Comparison of ENCODE assay signal across 10 cellular contexts in the genomic region with DNA sequence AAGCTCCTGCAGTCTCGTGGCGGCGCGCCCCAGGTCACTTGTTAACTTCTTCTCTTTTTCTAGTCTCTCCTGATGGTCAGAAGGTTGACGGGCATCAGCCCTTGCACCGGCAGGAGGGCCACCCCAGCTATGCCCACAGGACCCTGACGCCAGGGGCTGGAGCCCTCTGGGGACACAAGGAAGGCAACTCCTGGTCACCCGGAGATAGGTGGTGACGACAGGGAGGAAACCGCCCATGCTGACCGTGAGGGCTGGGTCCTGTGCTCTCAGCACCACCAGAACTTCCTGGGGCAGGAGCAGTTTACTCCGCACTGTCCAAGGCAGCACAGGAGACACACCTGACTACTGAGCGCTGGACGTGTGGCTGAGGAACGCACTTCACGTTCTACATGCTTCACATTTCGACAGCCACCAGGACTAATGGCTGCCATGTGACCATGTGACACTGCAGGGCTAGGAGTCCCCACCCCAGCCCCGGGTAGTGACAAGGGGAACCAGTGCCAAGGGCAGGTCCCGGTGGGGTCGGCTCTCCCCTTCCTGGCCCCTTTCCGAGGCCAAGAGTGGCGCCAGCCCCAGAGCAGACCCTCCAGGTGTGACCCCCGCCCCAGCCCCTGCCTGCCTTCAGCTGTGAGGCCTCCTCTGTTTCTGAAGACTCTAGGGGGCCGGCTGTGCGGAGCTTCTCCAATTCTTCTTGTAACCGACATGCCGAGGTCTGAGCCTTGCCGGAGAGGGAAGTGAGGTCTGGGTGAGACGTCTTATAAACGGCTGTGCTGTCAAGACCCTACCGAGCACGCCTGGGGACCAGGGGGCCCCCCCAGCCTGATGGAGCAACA. TPM values are rescaled to one million over a fixed set of nuclear protein-coding genes. Genes with fewer than 3 reads are reported as not detected.
A peak's percentile ranks its signal among the peaks of the same experiment; 100 is the strongest.
DNase-seq lines count a peak whose midpoint lies in the region; ATAC-seq and TF ChIP-seq lines count a peak whose summit lies in the region.
"Had no signal": no experiment of that assay in that cellular context is flagged by ENCODE, and none has a peak within 500 bp of the region (broad histone marks: within the 10 kb centered on the region; RNA-seq: fewer than 3 reads in every experiment).

No MANE protein-coding gene starts in this region.

- no peak overlapping the region for H3K27ac Mint-ChIP-seq in activated CD8-positive, alpha-beta memory T cell treated with anti-CD3 and anti-CD28 coated beads, Interleukin-2, amount 10 ng/mL, durations not matched to agents 7 days and 5 days
- H3K27ac Mint-ChIP-seq in mesothelial cell of epicardium, result peak overlapping the region; percentile 47
- H3K27ac Mint-ChIP-seq in stimulated activated naive CD8-positive, alpha-beta T cell treated with anti-CD3 and anti-CD28 coated beads, Interleukin-15, amount 100 ng/mL, for 72 hours, result no peak overlapping the region
- H3K27ac Mint-ChIP-seq: activated naive CD8-positive, alpha-beta T cell treated with anti-CD3 and anti-CD28 coated beads, Interleukin-2, amount 50 U/mL, for 24 hours had no signal

- peaks cover 22% of the 10 kb centered on the region for H3K4me1 ChIP-seq in colonic mucosa
- H3K4me1 ChIP-seq in upper lobe of left lung, result peaks cover 30 to 53% (median 34%) of the 10 kb centered on the region in 4 donors

- H3K9me3 ChIP-seq in colonic mucosa (no peaks in the 10 kb centered on the region), upper lobe of left lung (no peaks in the 10 kb centered on the region)

- H3K36me3 ChIP-seq in colonic mucosa, result peaks cover 13% of the 10 kb centered on the region
- peaks cover 0 to 84% (median 52%) of the 10 kb centered on the region in 4 donors for H3K36me3 ChIP-seq in upper lobe of left lung

- CTCF ChIA-PET in activated CD8-positive, alpha-beta memory T cell treated with anti-CD3 and anti-CD28 coated beads, Interleukin-2, amount 10 ng/mL, durations not matched to agents 7 days and 5 days (lab: Charles Lee), result interaction anchor here (1.2 to 5.3 kb wide), 3 partner anchors 79 to 110 kb away, joined by 3 to 49 read pairs (median 31); no protein-coding TSS in a partner anchor

- H3K27me3 Mint-ChIP-seq in activated CD8-positive, alpha-beta memory T cell treated with anti-CD3 and anti-CD28 coated beads, Interleukin-2, amount 10 ng/mL, durations not matched to agents 7 days and 5 days, result no peaks in the 10 kb centered on the region
- H3K27me3 Mint-ChIP-seq in mesothelial cell of epicardium (ENCODE audit: low read depth), result no peaks in the 10 kb centered on the region
- H3K27me3 Mint-ChIP-seq in stimulated activated naive CD8-positive, alpha-beta T cell treated with anti-CD3 and anti-CD28 coated beads, Interleukin-15, amount 100 ng/mL, for 72 hours, result no peaks in the 10 kb centered on the region
- H3K27me3 Mint-ChIP-seq: activated naive CD8-positive, alpha-beta T cell treated with anti-CD3 and anti-CD28 coated beads, Interleukin-2, amount 50 U/mL, for 24 hours had no signal

- intact Hi-C loops in colonic mucosa (cut with DNase I), result loop anchor here (5.0 kb wide), 1 partner anchor 43 kb away; a partner anchor contains a TSS

- ATAC-seq in activated CD8-positive, alpha-beta memory T cell treated with anti-CD3 and anti-CD28 coated beads, Interleukin-2, amount 10 ng/mL, durations not matched to agents 7 days and 5 days, result no peak
- no peak for ATAC-seq in upper lobe of left lung (ENCODE audit: low FRiP score in 2 of 2)
- ATAC-seq in stimulated activated naive CD8-positive, alpha-beta T cell treated with anti-CD3 and anti-CD28 coated beads, Interleukin-15, amount 100 ng/mL, for 72 hours, result no peak
- no peak for ATAC-seq in GM18520 (IDR thresholded peaks at IDR 0.05; ENCODE audit: unreplicated experiment)
- ATAC-seq: activated naive CD8-positive, alpha-beta T cell treated with anti-CD3 and anti-CD28 coated beads, Interleukin-2, amount 50 U/mL, for 24 hours; HCT116 had no signal

- peak; percentile 13 for DNase-seq in activated CD8-positive, alpha-beta memory T cell treated with anti-CD3 and anti-CD28 coated beads, Interleukin-2, amount 50 U/mL, for 4 hours
- no peak for DNase-seq in activated CD8-positive, alpha-beta memory T cell treated with anti-CD3 and anti-CD28 coated beads, Interleukin-2, amount 10 ng/mL, durations not matched to agents 7 days and 5 days
- peak; percentile 29 for DNase-seq in colonic mucosa
- DNase-seq in mesothelial cell of epicardium (ENCODE audit: low spot score in 2 of 2, unreplicated experiment in 2 of 2), result peak in 1 of 2 experiments; percentile 29
- peak in 1 of 2 donors; percentile 62 for DNase-seq in upper lobe of left lung
- DNase-seq in HPDE6-E6E7 (ENCODE audit: extremely low spot score), result no peak
- DNase-seq in stimulated activated naive CD8-positive, alpha-beta T cell treated with anti-CD3 and anti-CD28 coated beads, Interleukin-15, amount 100 ng/mL, for 72 hours, result no peak
- DNase-seq: activated naive CD8-positive, alpha-beta T cell treated with anti-CD3 and anti-CD28 coated beads, Interleukin-2, amount 50 U/mL, for 24 hours had no signal

- WGBS in upper lobe of left lung, 2 donors, result 61 to 65% methylated on average over 7 to 30 of the region's 32 CpGs

- H3K27me3 ChIP-seq in colonic mucosa (no peaks in the 10 kb centered on the region), upper lobe of left lung (no peaks in the 10 kb centered on the region)

- peaks cover 34% of the 10 kb centered on the region for H3K4me1 Mint-ChIP-seq in activated CD8-positive, alpha-beta memory T cell treated with anti-CD3 and anti-CD28 coated beads, Interleukin-2, amount 10 ng/mL, durations not matched to agents 7 days and 5 days
- H3K4me1 Mint-ChIP-seq in mesothelial cell of epicardium, result peaks cover 10% of the 10 kb centered on the region
- H3K4me1 Mint-ChIP-seq in stimulated activated naive CD8-positive, alpha-beta T cell treated with anti-CD3 and anti-CD28 coated beads, Interleukin-15, amount 100 ng/mL, for 72 hours, result peaks cover 31% of the 10 kb centered on the region

- H3K9ac ChIP-seq in colonic mucosa (ENCODE audit: low read depth in 2 of 2, low read length in 2 of 2), result no peak overlapping the region

- H3K4me3 ChIP-seq in colonic mucosa, result no peak overlapping the region
- H3K4me3 ChIP-seq in upper lobe of left lung, result no peak overlapping the region

- no peak for TF ChIP-seq EP300 in upper lobe of left lung (IDR thresholded peaks at IDR 0.05)

- TF ChIP-seq POLR2A in upper lobe of left lung (IDR thresholded peaks at IDR 0.05), result no peak

- H3K9me3 Mint-ChIP-seq in activated CD8-positive, alpha-beta memory T cell treated with anti-CD3 and anti-CD28 coated beads, Interleukin-2, amount 10 ng/mL, durations not matched to agents 7 days and 5 days (ENCODE audit: low read depth), result no peaks in the 10 kb centered on the region
- H3K9me3 Mint-ChIP-seq in mesothelial cell of epicardium, result no peaks in the 10 kb centered on the region
- H3K9me3 Mint-ChIP-seq in stimulated activated naive CD8-positive, alpha-beta T cell treated with anti-CD3 and anti-CD28 coated beads, Interleukin-15, amount 100 ng/mL, for 72 hours, result no peaks in the 10 kb centered on the region
- H3K9me3 Mint-ChIP-seq: activated naive CD8-positive, alpha-beta T cell treated with anti-CD3 and anti-CD28 coated beads, Interleukin-2, amount 50 U/mL, for 24 hours had no signal

- peaks cover 1% of the 10 kb centered on the region for H3K36me3 Mint-ChIP-seq in activated CD8-positive, alpha-beta memory T cell treated with anti-CD3 and anti-CD28 coated beads, Interleukin-2, amount 10 ng/mL, durations not matched to agents 7 days and 5 days
- peaks cover 4% of the 10 kb centered on the region for H3K36me3 Mint-ChIP-seq in mesothelial cell of epicardium

- TF ChIP-seq CTCF in colonic mucosa (IDR thresholded peaks at IDR 0.05) (no peak), mesothelial cell of epicardium (IDR thresholded peaks at IDR 0.05; ENCODE audit: unreplicated experiment) (no peak), upper lobe of left lung (IDR thresholded peaks at IDR 0.05) (no peak)

- H3K4me3 Mint-ChIP-seq in activated CD8-positive, alpha-beta memory T cell treated with anti-CD3 and anti-CD28 coated beads, Interleukin-2, amount 10 ng/mL, durations not matched to agents 7 days and 5 days, result no peak overlapping the region
- no peak overlapping the region for H3K4me3 Mint-ChIP-seq in mesothelial cell of epicardium
- H3K4me3 Mint-ChIP-seq in stimulated activated naive CD8-positive, alpha-beta T cell treated with anti-CD3 and anti-CD28 coated beads, Interleukin-15, amount 100 ng/mL, for 72 hours, result no peak overlapping the region
- H3K4me3 Mint-ChIP-seq: activated naive CD8-positive, alpha-beta T cell treated with anti-CD3 and anti-CD28 coated beads, Interleukin-2, amount 50 U/mL, for 24 hours had no signal

- H3K27ac ChIP-seq in colonic mucosa (peak overlapping the region; percentile 50), upper lobe of left lung (peak overlapping the region in 3 of 4 donors; percentile 61 to 74 (median 74))

RNA-seq across cellular contexts. Expression of a gene that starts 45.2 kb away (rescaled TPM):
- total RNA-seq in activated CD8-positive, alpha-beta memory T cell treated with anti-CD3 and anti-CD28 coated beads, Interleukin-2, amount 10 ng/mL, durations not matched to agents 7 days and 5 days, result 10 to 100 TPM; 55.8 to 78.3 TPM
- total RNA-seq in colonic mucosa (100 to 1,000 TPM; 247 to 437 TPM), mesothelial cell of epicardium (192 to 199 TPM (median 193 TPM) in 3 replicates), upper lobe of left lung (100 to 1,000 TPM; 235 to 735 (median 513) TPM)

Comparison
In these comparisons a context has a peak if more than half of its experiments do, and no peak if none do; other contexts are left out.
1. DNase-seq: peak in activated CD8-positive, alpha-beta memory T cell treated with anti-CD3 and anti-CD28 coated beads, Interleukin-2, amount 50 U/mL, for 4 hours (single experiment) and colonic mucosa (single experiment); none in activated CD8-positive, alpha-beta memory T cell treated with anti-CD3 and anti-CD28 coated beads, Interleukin-2, amount 10 ng/mL, durations not matched to agents 7 days and 5 days (single experiment), HPDE6-E6E7 (single experiment) and stimulated activated naive CD8-positive, alpha-beta T cell treated with anti-CD3 and anti-CD28 coated beads, Interleukin-15, amount 100 ng/mL, for 72 hours (0 of 2).